14 cellular contexts compared by ENCODE assay signal in the genomic region with DNA sequence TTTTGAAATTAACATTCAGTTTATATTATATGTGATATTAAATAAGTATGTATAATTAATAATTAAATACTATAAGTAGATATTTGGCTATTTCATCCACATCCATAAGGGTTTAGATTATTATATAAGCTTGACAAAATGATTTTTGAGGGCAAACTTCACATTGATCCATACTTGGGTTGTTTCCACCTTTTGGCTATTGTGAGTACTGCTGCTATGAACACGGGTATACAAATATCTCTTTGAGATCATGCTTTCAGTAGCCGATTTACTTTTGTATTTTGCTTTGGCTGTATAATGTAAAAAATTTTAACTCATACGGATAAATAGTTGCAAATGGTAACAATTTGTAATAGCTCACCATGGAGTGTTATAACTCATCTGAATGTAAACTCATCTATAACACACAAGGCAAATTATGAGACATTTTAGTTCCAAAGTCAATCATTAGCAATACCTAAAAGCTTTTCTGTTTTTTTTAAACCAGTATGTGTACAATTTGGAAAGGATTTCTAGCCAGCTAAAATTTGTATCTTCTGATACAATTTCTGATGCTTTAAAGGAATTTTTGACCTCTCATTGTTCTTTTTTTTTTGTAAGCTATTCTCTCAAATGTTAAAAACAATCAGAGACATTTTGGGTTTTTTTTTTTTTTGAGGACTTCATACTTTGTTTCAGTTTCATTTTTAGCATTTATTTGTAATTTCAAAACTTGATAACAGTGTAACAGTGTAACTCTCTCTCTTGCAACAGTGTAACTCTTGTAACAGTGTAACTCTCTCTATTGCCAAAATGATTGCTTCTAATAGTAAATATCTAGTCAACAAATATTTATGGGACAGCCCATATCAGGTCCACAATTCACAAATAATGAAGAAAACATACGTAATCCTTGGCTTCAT. TPM values are rescaled to one million over a fixed set of nuclear protein-coding genes. Genes with fewer than 3 reads are reported as not detected.
DNase-seq lines count a peak whose midpoint lies in the region; ATAC-seq, FAIRE-seq and TF ChIP-seq lines count a peak whose summit lies in the region.
"Had no signal": no experiment of that assay in that cellular context is flagged by ENCODE, and none has a peak within 500 bp of the region (broad histone marks: within the 10 kb centered on the region; RNA-seq: fewer than 3 reads in every experiment).

No MANE protein-coding gene starts in this region.

- POLR2A ChIA-PET in GM12878 (lab: Charles Lee), result interaction anchor here (0.6 kb wide), 1 partner anchor 133 kb away, joined by 3 read pairs; no protein-coding TSS in a partner anchor

- CTCF ChIA-PET in GM12878 (lab: Yijun Ruan, JAX), result interaction anchor here (0.9 kb wide), 1 partner anchor 124 kb away, joined by 3 read pairs; no protein-coding TSS in a partner anchor

- intact Hi-C loops in GM12878 (cut with micrococcal nuclease; ENCODE audit: unreplicated experiment) (no loop called here), body of pancreas (cut with DNase I) (no loop called here), colonic mucosa (cut with DNase I) (no loop called here)

- SMC1A ChIA-PET in GM12878 (lab: Charles Lee; ENCODE audit: uncharacterized antibody, unreplicated experiment), result interaction anchor here (0.6 to 0.7 kb wide), 2 partner anchors 13 to 80 kb away, joined by 3 to 4 read pairs; no protein-coding TSS in a partner anchor

- no TSS peak for BruUV-seq in GM12878 (replicated peaks; lab: Mats Ljungman, UMichigan)

- no peak for TF ChIP-seq POLR2A in GM12878 (IDR thresholded peaks at IDR 0.05; ENCODE audit: low read depth, low read length)
- no peak for TF ChIP-seq POLR2A in body of pancreas (IDR thresholded peaks at IDR 0.05)

- H3K4me2 ChIP-seq in GM12878 (ENCODE audit: control insufficient read depth, insufficient read depth), result 0 out of 2 replicates have a peak overlapping the region, but pooled peaks have one; percentile 7

- WGBS in GM12878 (ENCODE audit: insufficient coverage, insufficient replicate concordance, low lambda C conversion rate, missing lambda C conversion rate), result 29% methylated on average over 4 of the region's 4 CpGs
- 40 to 44% methylated on average over 4 of the region's 4 CpGs for WGBS in body of pancreas, 2 donors

- H3K9ac ChIP-seq in GM12878 (ENCODE audit: control insufficient read depth, insufficient read depth, low read length) (no peak overlapping the region), colonic mucosa (ENCODE audit: low read depth in 2 of 2, low read length in 2 of 2) (no peak overlapping the region)

- DNase-seq in GM12878 (ENCODE audit: low read depth, low spot score) (no peak), body of pancreas (no peak), HuH-7.5 (ENCODE audit: low spot score) (no peak), omental fat pad (ENCODE audit: low spot score) (no peak), colonic mucosa (no peak)
- DNase-seq: BE2C, erythroblast, GF-D8, IMR-90, NCI-H1930 had no signal

- peak; percentile 72 for ATAC-seq in GM18868 (IDR thresholded peaks at IDR 0.05; ENCODE audit: unreplicated experiment)
- ATAC-seq in HG03159 (IDR thresholded peaks at IDR 0.05; ENCODE audit: unreplicated experiment), result peak; percentile 61
- ATAC-seq in GM12878, result peak; percentile 65
- no peak for ATAC-seq in body of pancreas
- no peak for ATAC-seq in omental fat pad (ENCODE audit: low FRiP score)

- H3K36me3 ChIP-seq in ACC112 (ENCODE audit: insufficient read depth, low read length), result no peaks in the 10 kb centered on the region
- H3K36me3 ChIP-seq in GM12878 (ENCODE audit: control insufficient read depth in 2 of 2, insufficient read depth in 2 of 2, low read length in 1 of 2), result no peaks in the 10 kb centered on the region
- no peaks in the 10 kb centered on the region for H3K36me3 ChIP-seq in body of pancreas (replicated peaks in 1 of 2; ENCODE audit: insufficient read depth in 1 of 2, low read depth in 2 of 2)
- no peaks in the 10 kb centered on the region for H3K36me3 ChIP-seq in colonic mucosa
- H3K36me3 ChIP-seq: BE2C, tibial nerve had no signal

- TF ChIP-seq CTCF in GM12878 (IDR thresholded peaks at IDR 0.05 in 2 of 3, conservative IDR thresholded peaks at IDR 0.05 in 1 of 3; ENCODE audit: control insufficient read depth in 2 of 3, extremely low read depth in 1 of 3, insufficient read depth in 1 of 3, low read depth in 3 of 3, low read length in 3 of 3), result no peak
- no peak for TF ChIP-seq CTCF in body of pancreas (IDR thresholded peaks at IDR 0.05)
- TF ChIP-seq CTCF in omental fat pad (IDR thresholded peaks at IDR 0.05), result no peak
- TF ChIP-seq CTCF in colonic mucosa (IDR thresholded peaks at IDR 0.05), result no peak

- H3K79me2 ChIP-seq in ACC112 (ENCODE audit: control insufficient read depth, insufficient read depth, low read length, unreplicated experiment), result no peaks in the 10 kb centered on the region
- H3K79me2 ChIP-seq in GM12878 (ENCODE audit: control insufficient read depth, insufficient read depth, low read length), result no peaks in the 10 kb centered on the region

- H3K4me3 ChIP-seq in ACC112 (ENCODE audit: low read depth, low read length) (peak overlapping the region; percentile 70), GM12878 (no peak overlapping the region), body of pancreas (no peak overlapping the region), colonic mucosa (no peak overlapping the region)
- H3K4me3 ChIP-seq: tibial nerve had no signal

- H3K27ac ChIP-seq in ACC112 (ENCODE audit: low read depth, low read length) (no peak overlapping the region), GM12878 (ENCODE audit: control insufficient read depth, insufficient read depth) (no peak overlapping the region), body of pancreas (no peak overlapping the region), colonic mucosa (no peak overlapping the region)
- H3K27ac ChIP-seq: tibial nerve had no signal

- RAD21 ChIA-PET in GM12878 (lab: Charles Lee; ENCODE audit: unreplicated experiment), result interaction anchor here (0.6 kb wide), 1 partner anchor 39 kb away, joined by 3 read pairs; no protein-coding TSS in a partner anchor

- H3K4me1 ChIP-seq in ACC112 (ENCODE audit: control insufficient read depth, insufficient read depth, low read length, unreplicated experiment) (no peaks in the 10 kb centered on the region), GM12878 (ENCODE audit: control insufficient read depth, insufficient read depth, low read length) (no peaks in the 10 kb centered on the region), body of pancreas (no peaks in the 10 kb centered on the region), colonic mucosa (no peaks in the 10 kb centered on the region)
- H3K4me1 ChIP-seq: BE2C, tibial nerve had no signal

- no peak for TF ChIP-seq RAD21 in GM12878 (IDR thresholded peaks at IDR 0.05; ENCODE audit: insufficient read depth, low read depth, low read length)

- H4K20me1 ChIP-seq in GM12878 (ENCODE audit: control insufficient read depth, insufficient read depth), result no peaks in the 10 kb centered on the region

- in situ Hi-C loops in GM12878 (cut with MboI), result no loop called here

- no peak for FAIRE-seq in GM12878 (lab: Jason Lieb, UNC)

- peaks cover 10% of the 10 kb centered on the region; the same call in 1 of the 2 replicates for H3K27me3 ChIP-seq in ACC112 (ENCODE audit: insufficient read depth, low read length)
- H3K27me3 ChIP-seq in GM12878 (replicated peaks in 1 of 2; ENCODE audit: control insufficient read depth in 2 of 2, insufficient read depth in 2 of 2, low read length in 1 of 2), result no peaks in the 10 kb centered on the region
- no peaks in the 10 kb centered on the region for H3K27me3 ChIP-seq in body of pancreas
- H3K27me3 ChIP-seq in colonic mucosa, result no peaks in the 10 kb centered on the region
- H3K27me3 ChIP-seq: BE2C, tibial nerve had no signal

- TF ChIP-seq EP300 in GM12878 (IDR thresholded peaks at IDR 0.05; ENCODE audit: borderline replicate concordance in 1 of 2, control insufficient read depth in 1 of 2, low read depth in 2 of 2, low read length in 2 of 2), result no peak

- peak overlapping the region; percentile 99 for H2AFZ ChIP-seq in ACC112 (ENCODE audit: low read length, unreplicated experiment)
- H2AFZ ChIP-seq in GM12878 (ENCODE audit: control insufficient read depth, low read depth, low read length), result no peak overlapping the region

- H3K9me3 ChIP-seq in GM12878 (replicated peaks; ENCODE audit: control insufficient read depth, insufficient read depth, low read length) (no peaks in the 10 kb centered on the region), body of pancreas (no peaks in the 10 kb centered on the region), colonic mucosa (no peaks in the 10 kb centered on the region)
- H3K9me3 ChIP-seq: BE2C had no signal

TF ChIP-seq in GM12878, 131 proteins besides CTCF, POLR2A, EP300 and RAD21 (continues in another document):
- TF ChIP-seq JUNB (IDR thresholded peaks at IDR 0.05) (peak; percentile 81), ZNF384 (IDR thresholded peaks at IDR 0.05; ENCODE audit: borderline replicate concordance, low read depth, low read length) (peak; percentile 83)

RNA-seq across cellular contexts. Expression of gene ARX, which starts 51.8 kb away (rescaled TPM):
- total RNA-seq in GM12878 (2013; cell fraction: nucleolus; rRNA removed), result not detected in 2 replicates
- total RNA-seq in GM12878 (2014; rRNA removed), result not detected in 2 replicates
- total RNA-seq in GM12878 (2014; rRNA removed; fragmentation: Illumina TruSeq; extraction: Trizol), result not detected in 2 replicates
- not detected in 2 replicates for total RNA-seq in GM12878 (2021)
- not detected for polyA plus RNA-seq in GM12878 (2011; ENCODE audit: low read depth)
- polyA plus RNA-seq in GM12878 (2011; rRNA removed), result not detected in 2 replicates
- not detected in 2 replicates for polyA plus RNA-seq in GM12878 (2011; cell fraction: cytosol; rRNA removed)
- polyA plus RNA-seq in GM12878 (2011; cell fraction: nucleus; rRNA removed), result not detected in 2 replicates
- not detected in 2 replicates for polyA plus RNA-seq in GM12878 (2012)
- not detected in 2 replicates for polyA plus RNA-seq in GM12878 (2014; fragmentation: Illumina TruSeq; extraction: Trizol)
- not detected for polyA plus RNA-seq in GM12878 (2014; fragmentation: Nextera tagmentation; extraction: Ambion mirVana)
- polyA plus RNA-seq in GM12878 (2014; rRNA removed), result 0.03 TPM in 1 of 2 replicates, not detected in the other
- polyA plus RNA-seq in GM12878 (2016; fragmentation: Nextera tagmentation; extraction: Ambion mirVana), result not detected
- not detected in 2 replicates for polyA minus RNA-seq in GM12878 (2011; rRNA and poly(A)+ RNA removed)
- not detected in 2 replicates for polyA minus RNA-seq in GM12878 (2011; cell fraction: cytosol; rRNA and poly(A)+ RNA removed)
- polyA minus RNA-seq in GM12878 (2011; cell fraction: nucleus; rRNA and poly(A)+ RNA removed), result not detected in 2 replicates
- 1 to 10 TPM in 1 of 2 donors, not detected in 1; 1.0 TPM for total RNA-seq in body of pancreas
- total RNA-seq in omental fat pad, result not detected
- under 1 TPM; 0.66 to 0.84 TPM for total RNA-seq in colonic mucosa
- total RNA-seq: IMR-90, tibial nerve had no signal
- polyA plus RNA-seq: IMR-90 had no signal

Comparison
In these comparisons a context has a peak if more than half of its experiments do, and no peak if none do; other contexts are left out.
1. ATAC-seq: peak in GM18868 (single experiment), HG03159 (single experiment) and GM12878 (single experiment); none in body of pancreas (single experiment) and omental fat pad (single experiment).